8 cellular contexts compared by ENCODE assay signal in the genomic region with DNA sequence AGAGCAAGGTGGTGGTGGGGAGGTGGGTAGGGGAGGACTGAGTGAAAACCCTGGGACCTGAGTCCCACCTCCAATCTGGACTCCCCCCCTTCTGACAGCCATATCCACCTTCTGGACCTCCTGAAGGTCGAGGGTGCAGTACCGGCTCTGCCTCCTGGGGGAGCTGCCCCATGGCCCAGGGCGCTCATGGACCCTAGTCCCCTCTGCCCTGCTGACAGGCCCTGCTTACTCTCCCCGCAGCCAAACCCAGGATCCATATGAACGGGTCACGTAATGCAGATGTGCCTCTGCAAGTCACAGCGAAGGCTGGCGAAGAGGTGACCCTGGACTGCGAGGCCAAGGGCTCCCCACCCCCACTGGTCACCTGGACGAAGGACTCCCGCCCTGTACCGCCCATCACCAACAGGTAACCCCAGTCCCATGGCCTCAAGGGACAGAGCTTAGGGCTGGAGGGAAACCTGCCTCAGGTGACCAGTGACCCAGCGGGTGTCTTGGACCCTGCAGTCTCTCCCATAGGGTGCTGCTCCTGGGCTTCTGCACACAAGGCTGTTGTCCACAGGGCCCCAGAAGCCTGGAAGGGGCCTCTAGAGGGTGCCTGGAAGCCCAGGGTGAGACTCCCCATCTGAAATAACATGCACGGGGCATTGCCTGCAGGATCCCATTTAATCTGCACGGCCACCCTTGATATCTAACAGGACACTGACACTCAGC.
DNase-seq lines count a peak whose midpoint lies in the region; ATAC-seq and TF ChIP-seq lines count a peak whose summit lies in the region.

No MANE protein-coding gene starts in this region.

- RAD21 ChIA-PET in HCT116 (lab: Charles Lee; ENCODE audit: low non-redundant PET in 1 of 2, low total read pairs in 2 of 2, uncharacterized antibody in 2 of 2, unreplicated experiment in 2 of 2): interaction anchor here in 1 of 2 experiments (1.0 kb wide), 1 partner anchor 36 kb away, joined by 3 read pairs; no protein-coding TSS in a partner anchor

- no peaks in the 10 kb centered on the region for H3K9me2 ChIP-seq in HCT116 (ENCODE audit: insufficient read depth)

- peaks cover 65 to 98% of the 10 kb centered on the region in 2 donors for H3K27me3 Mint-ChIP-seq in effector memory CD8-positive, alpha-beta T cell

- POLR2A ChIA-PET in AG04449 (lab: Yijun Ruan, JAX): no interaction called here
- POLR2A ChIA-PET in HCT116 (lab: Charles Lee): no interaction called here

- peak overlapping the region; percentile 52 for H3K4me2 ChIP-seq in HCT116 (ENCODE audit: low read length)

- no peaks in the 10 kb centered on the region for H4K20me1 ChIP-seq in HCT116 (ENCODE audit: insufficient read depth)

- no peaks in the 10 kb centered on the region for H3K36me3 ChIP-seq in HCT116 (ENCODE audit: control insufficient read depth in 1 of 2, insufficient read depth in 2 of 2, low read length in 2 of 2)
- H3K36me3 ChIP-seq in muscle layer of colon (ENCODE audit: insufficient read depth, low read length): peaks cover 21% of the 10 kb centered on the region

- H3K27me3 ChIP-seq in HCT116 (ENCODE audit: insufficient read depth, low read length) (peaks cover 21% of the 10 kb centered on the region; the same call in 1 of the 2 replicates), muscle layer of colon (ENCODE audit: control insufficient read depth in 1 of 2, insufficient read depth in 2 of 2, low read length in 2 of 2) (no peaks in the 10 kb centered on the region)

- DNase-seq in AG04449 (ENCODE audit: low read depth, low spot score) (no peak), HCT116 (ENCODE audit: low read depth, low spot score) (no peak), astrocyte of the cerebellum (ENCODE audit: low read depth) (no peak), COLO668 (lab: John Stamatoyannopoulos, UW; ENCODE audit: unreplicated experiment) (no peak)
- DNase-seq in effector memory CD8-positive, alpha-beta T cell: no peak

- peak; percentile 80 for ATAC-seq in HCT116
- no peak for ATAC-seq in effector memory CD8-positive, alpha-beta T cell (replicated peaks)
- ATAC-seq in GM21423 (IDR thresholded peaks at IDR 0.05; ENCODE audit: unreplicated experiment): no peak
- ATAC-seq in GM18870 (IDR thresholded peaks at IDR 0.05; ENCODE audit: unreplicated experiment): no peak

- H3K9me3 Mint-ChIP-seq in effector memory CD8-positive, alpha-beta T cell: no peaks in the 10 kb centered on the region

- H3K4me1 ChIP-seq in HCT116 (ENCODE audit: control insufficient read depth in 1 of 2, insufficient read depth in 2 of 2, low read length in 2 of 2) (peaks cover 9 to 23% of the 10 kb centered on the region in 2 experiments; a peak in 3 of 4 replicates), muscle layer of colon (ENCODE audit: insufficient read depth, low read length) (peaks cover 68% of the 10 kb centered on the region)

- no peak overlapping the region for H3K27ac Mint-ChIP-seq in effector memory CD8-positive, alpha-beta T cell

- CTCF ChIA-PET in AG04449 (lab: Yijun Ruan, JAX): interaction anchor here (1.4 kb wide), 1 partner anchor 9 kb away, joined by 3 read pairs; no protein-coding TSS in a partner anchor
- CTCF ChIA-PET in HCT116 (lab: Charles Lee): interaction anchor here (1.0 to 2.0 kb wide), 3 partner anchors 12 to 20 kb away, joined by 3 to 6 read pairs (median 4); no protein-coding TSS in a partner anchor

- no peak overlapping the region for H2AFZ ChIP-seq in HCT116 (ENCODE audit: low read depth, low read length, poor library complexity, severe bottlenecking)

- H3K27ac ChIP-seq in HCT116 (ENCODE audit: low read depth, low read length) (no peak overlapping the region), muscle layer of colon (ENCODE audit: low read depth, low read length) (peak overlapping the region; percentile 88)

- no peak for TF ChIP-seq POLR2A in HCT116 (IDR thresholded peaks at IDR 0.05; ENCODE audit: borderline replicate concordance, extremely low read depth, insufficient read depth, insufficient read length)

- H3K9ac ChIP-seq in HCT116 (ENCODE audit: low read length) (no peak overlapping the region), muscle layer of colon (ENCODE audit: low read length) (no peak overlapping the region)

- no peaks in the 10 kb centered on the region for H3K4me1 Mint-ChIP-seq in effector memory CD8-positive, alpha-beta T cell (ENCODE audit: low read depth in 2 of 2)

- H3K4me3 Mint-ChIP-seq in effector memory CD8-positive, alpha-beta T cell: no peak overlapping the region

- intact Hi-C loops in HCT116 (cut with micrococcal nuclease): no loop called here

- no peaks in the 10 kb centered on the region for H3K79me2 ChIP-seq in HCT116 (ENCODE audit: insufficient read depth, low read length)

- no peak; the same call in 1 of the 2 replicates for TF ChIP-seq RAD21 in HCT116 (IDR thresholded peaks at IDR 0.05; ENCODE audit: low read depth)

- H3K4me3 ChIP-seq in AG04449 (ENCODE audit: low read depth, low read length): no peak overlapping the region
- H3K4me3 ChIP-seq in HCT116 (replicated peaks in 1 of 2; ENCODE audit: low read depth in 1 of 2, low read length in 2 of 2): no peak overlapping the region
- H3K4me3 ChIP-seq in astrocyte of the cerebellum (ENCODE audit: low read depth, low read length): no peak overlapping the region
- no peak overlapping the region for H3K4me3 ChIP-seq in muscle layer of colon (ENCODE audit: low read depth in 1 of 2, low read length in 2 of 2)

- in situ Hi-C loops in astrocyte of the cerebellum (cut with HindIII; ENCODE audit: low sequenced_read_pairs): loop anchor here (5.0 kb wide), 1 partner anchor 65 kb away; no protein-coding TSS in a partner anchor

- no peaks in the 10 kb centered on the region for H3K36me3 Mint-ChIP-seq in effector memory CD8-positive, alpha-beta T cell (ENCODE audit: insufficient read depth)

- BruUV-seq in HCT116 (replicated peaks; lab: Mats Ljungman, UMichigan): no TSS peak

- H3K9me3 ChIP-seq in HCT116 (ENCODE audit: control insufficient read depth in 1 of 2, insufficient read depth in 1 of 2, low read depth in 1 of 2, low read length in 2 of 2) (no peaks in the 10 kb centered on the region), muscle layer of colon (ENCODE audit: low read length) (no peaks in the 10 kb centered on the region)

- TF ChIP-seq CTCF in AG04449 (IDR thresholded peaks at IDR 0.05; ENCODE audit: insufficient read depth, low read length, missing control alignments) (peak; percentile 9), HCT116 (IDR thresholded peaks at IDR 0.05 in 2 of 3, conservative IDR thresholded peaks at IDR 0.05 in 1 of 3; ENCODE audit: borderline replicate concordance in 1 of 3, insufficient read depth in 1 of 3, low read depth in 2 of 3, low read length in 2 of 3) (peak in 2 of 3 experiments; percentile 65 to 67; a peak in 4 of 6 replicates), astrocyte of the cerebellum (IDR thresholded peaks at IDR 0.05; ENCODE audit: low read depth, low read length, missing control alignments) (peak; percentile 16)

TF ChIP-seq in HCT116, 20 proteins besides CTCF, POLR2A, EP300 and RAD21 (continues in another document):
- TF ChIP-seq, protein P1, sequence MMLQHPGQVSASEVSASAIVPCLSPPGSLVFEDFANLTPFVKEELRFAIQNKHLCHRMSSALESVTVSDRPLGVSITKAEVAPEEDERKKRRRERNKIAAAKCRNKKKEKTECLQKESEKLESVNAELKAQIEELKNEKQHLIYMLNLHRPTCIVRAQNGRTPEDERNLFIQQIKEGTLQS (IDR thresholded peaks at IDR 0.05): no peak
- TF ChIP-seq ZNF274 (IDR thresholded peaks at IDR 0.05; ENCODE audit: low read depth, low read length) (no peak), SIN3A (IDR thresholded peaks at IDR 0.05; ENCODE audit: low read depth) (no peak), ZFX (IDR thresholded peaks at IDR 0.05) (no peak), CEBPB (IDR thresholded peaks at IDR 0.05; ENCODE audit: low read depth) (no peak), POLR2AphosphoS5 (IDR thresholded peaks at IDR 0.05; ENCODE audit: low read depth, low read length) (no peak)
- TF ChIP-seq, protein P2, sequence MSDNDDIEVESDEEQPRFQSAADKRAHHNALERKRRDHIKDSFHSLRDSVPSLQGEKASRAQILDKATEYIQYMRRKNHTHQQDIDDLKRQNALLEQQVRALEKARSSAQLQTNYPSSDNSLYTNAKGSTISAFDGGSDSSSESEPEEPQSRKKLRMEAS (IDR thresholded peaks at IDR 0.05): no peak
- TF ChIP-seq, protein P3, sequence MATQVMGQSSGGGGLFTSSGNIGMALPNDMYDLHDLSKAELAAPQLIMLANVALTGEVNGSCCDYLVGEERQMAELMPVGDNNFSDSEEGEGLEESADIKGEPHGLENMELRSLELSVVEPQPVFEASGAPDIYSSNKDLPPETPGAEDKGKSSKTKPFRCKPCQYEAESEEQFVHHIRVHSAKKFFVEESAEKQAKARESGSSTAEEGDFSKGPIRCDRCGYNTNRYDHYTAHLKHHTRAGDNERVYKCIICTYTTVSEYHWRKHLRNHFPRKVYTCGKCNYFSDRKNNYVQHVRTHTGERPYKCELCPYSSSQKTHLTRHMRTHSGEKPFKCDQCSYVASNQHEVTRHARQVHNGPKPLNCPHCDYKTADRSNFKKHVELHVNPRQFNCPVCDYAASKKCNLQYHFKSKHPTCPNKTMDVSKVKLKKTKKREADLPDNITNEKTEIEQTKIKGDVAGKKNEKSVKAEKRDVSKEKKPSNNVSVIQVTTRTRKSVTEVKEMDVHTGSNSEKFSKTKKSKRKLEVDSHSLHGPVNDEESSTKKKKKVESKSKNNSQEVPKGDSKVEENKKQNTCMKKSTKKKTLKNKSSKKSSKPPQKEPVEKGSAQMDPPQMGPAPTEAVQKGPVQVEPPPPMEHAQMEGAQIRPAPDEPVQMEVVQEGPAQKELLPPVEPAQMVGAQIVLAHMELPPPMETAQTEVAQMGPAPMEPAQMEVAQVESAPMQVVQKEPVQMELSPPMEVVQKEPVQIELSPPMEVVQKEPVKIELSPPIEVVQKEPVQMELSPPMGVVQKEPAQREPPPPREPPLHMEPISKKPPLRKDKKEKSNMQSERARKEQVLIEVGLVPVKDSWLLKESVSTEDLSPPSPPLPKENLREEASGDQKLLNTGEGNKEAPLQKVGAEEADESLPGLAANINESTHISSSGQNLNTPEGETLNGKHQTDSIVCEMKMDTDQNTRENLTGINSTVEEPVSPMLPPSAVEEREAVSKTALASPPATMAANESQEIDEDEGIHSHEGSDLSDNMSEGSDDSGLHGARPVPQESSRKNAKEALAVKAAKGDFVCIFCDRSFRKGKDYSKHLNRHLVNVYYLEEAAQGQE (IDR thresholded peaks at IDR 0.05; ENCODE audit: low read depth): no peak

Comparison
In these comparisons a context has a peak if more than half of its experiments do, and no peak if none do; other contexts are left out.
1. CTCF ChIP-seq: peak in every context shown above with its lines; median percentile 66 in HCT116; 16 in astrocyte of the cerebellum; 9 in AG04449.